23 cellular contexts compared by ENCODE assay signal in genomic region chr5:31847354-31847753, GRCh38.
"Had no signal": no experiment of that assay in that cellular context is flagged by ENCODE, and none has a peak within 500 bp of the region (broad histone marks: within the 10 kb centered on the region; RNA-seq: fewer than 3 reads in every experiment).

No MANE protein-coding gene starts in this region.

- H3K27me3 ChIP-seq: breast epithelium, hepatocyte, sigmoid colon, thyroid gland had no signal

- H3K4me1 ChIP-seq: breast epithelium, sigmoid colon, thyroid gland had no signal

- H3K4me3 ChIP-seq: breast epithelium, hepatocyte, sigmoid colon, thyroid gland had no signal

- FAIRE-seq: astrocyte, endometrium had no signal

- DNase-seq: activated CD4-positive, alpha-beta T cell treated with anti-CD3 and anti-CD28 coated beads for 1 hour; activated CD4-positive, alpha-beta T cell treated with anti-CD3 and anti-CD28 coated beads, Interleukin-2, amount 50 U/mL, for 1 hour; activated CD8-positive, alpha-beta T cell treated with anti-CD3 and anti-CD28 coated beads, Interleukin-2, amount 10 ng/mL, durations not matched to agents 7 days and 5 days; activated T-cell treated with anti-CD3 and anti-CD28 coated beads, Interleukin-2, amount 50 U/mL, for 24 hours; effector CD4-positive, alpha-beta T cell; erythroblast; foreskin fibroblast; immature natural killer cell; kidney glomerular epithelial cell; mesenchymal stem cell; naive thymus-derived CD4-positive, alpha-beta T cell; occipital lobe; sigmoid colon; stimulated activated CD4-positive, alpha-beta T cell treated with anti-CD3 and anti-CD28 coated beads, Interleukin-2, amount 100 ng/mL, for 48 hours; stimulated activated naive CD4-positive, alpha-beta T cell treated with Interleukin-2 at 50 U/mL for 16 hours; T-helper 9 cell; thyroid gland had no signal

- H3K27ac ChIP-seq: breast epithelium, hepatocyte, sigmoid colon, thyroid gland had no signal

- ATAC-seq: activated CD8-positive, alpha-beta T cell treated with anti-CD3 and anti-CD28 coated beads, Interleukin-2, amount 10 ng/mL, durations not matched to agents 7 days and 5 days; activated naive CD4-positive, alpha-beta T cell treated with anti-CD3 and anti-CD28 coated beads, Interleukin-2, amount 50 U/mL, for 72 hours; activated T-helper 17 cell treated with anti-CD3 and anti-CD28 coated beads, Interleukin-2, amount 50 U/mL, for 72 hours; naive thymus-derived CD4-positive, alpha-beta T cell had no signal

- H3K9me3 ChIP-seq: breast epithelium, sigmoid colon, thyroid gland had no signal
